In the genomic region with DNA sequence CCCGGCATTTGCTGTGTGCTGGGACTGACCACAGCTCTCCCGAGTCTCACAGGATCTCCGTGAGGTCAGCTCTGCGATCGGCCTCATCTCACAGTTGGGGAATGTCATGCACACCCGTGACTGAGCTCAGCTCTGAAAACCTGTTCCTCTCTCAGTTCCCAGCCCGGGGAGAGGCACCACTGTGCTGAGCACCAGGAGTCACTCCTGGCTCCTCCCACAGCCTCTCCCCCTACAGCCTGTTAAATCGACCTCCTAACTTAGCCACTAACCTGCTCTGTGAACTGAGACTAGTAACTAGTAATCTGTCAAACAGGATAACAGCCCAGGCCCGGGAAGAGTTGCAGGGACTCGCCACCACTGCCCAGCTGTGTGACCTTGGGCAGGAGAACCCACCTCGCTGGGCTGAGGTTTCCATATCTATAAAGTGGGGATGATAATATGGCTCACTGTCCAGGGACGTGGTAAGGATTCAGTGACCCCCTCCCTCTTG, we compare ENCODE assay signal across 1 cellular context.
TF ChIP-seq lines count a peak whose summit lies in the region.

No MANE protein-coding gene starts in this region.

TF ChIP-seq in H1, 55 proteins besides CTCF, POLR2A, EP300 and RAD21:
- no peak for TF ChIP-seq ZNF274 (IDR thresholded peaks at IDR 0.05; ENCODE audit: borderline replicate concordance, extremely low read depth, low read length)
- no peak for TF ChIP-seq POLR2AphosphoS5 (IDR thresholded peaks at IDR 0.05; ENCODE audit: low read depth, low read length)
- no peak for TF ChIP-seq EZH2 (IDR thresholded peaks at IDR 0.05; ENCODE audit: low read depth, low read length, severe bottlenecking)
- TF ChIP-seq CBX8 (IDR thresholded peaks at IDR 0.05; ENCODE audit: borderline replicate concordance, low read depth, low read length): no peak
- no peak for TF ChIP-seq GABPA (IDR thresholded peaks at IDR 0.05; ENCODE audit: borderline replicate concordance, insufficient read depth, low read length)
- TF ChIP-seq BRCA1 (IDR thresholded peaks at IDR 0.05; ENCODE audit: low read depth, low read length): no peak
- TF ChIP-seq SIX5 (IDR thresholded peaks at IDR 0.05; ENCODE audit: low read depth, low read length): no peak
- TF ChIP-seq RNF2 (IDR thresholded peaks at IDR 0.05; ENCODE audit: borderline replicate concordance, low read depth, low read length, missing control alignments, poor library complexity, severe bottlenecking): no peak
- TF ChIP-seq JUND (IDR thresholded peaks at IDR 0.05; ENCODE audit: low read length): no peak
- TF ChIP-seq BACH1 (IDR thresholded peaks at IDR 0.05; ENCODE audit: low read length): no peak
- no peak for TF ChIP-seq RBBP5 (IDR thresholded peaks at IDR 0.05; ENCODE audit: borderline replicate concordance, low read depth, low read length)
TF ChIP-seq in H1: peak in this region for 0.
